8 cellular contexts compared by ENCODE assay signal in genomic region chr6:137234505-137234863, GRCh38. TPM values are rescaled to one million over a fixed set of nuclear protein-coding genes. Genes with fewer than 3 reads are reported as not detected.
A peak's percentile ranks its signal among the peaks of the same experiment; 100 is the strongest.
DNase-seq lines count a peak whose midpoint lies in the region; ATAC-seq and TF ChIP-seq lines count a peak whose summit lies in the region.

No MANE protein-coding gene starts in this region.

- intact Hi-C loops in activated CD8-positive, alpha-beta T cell treated with anti-CD3 and anti-CD28 coated beads for 36 hours (cut with micrococcal nuclease): no loop called here
- intact Hi-C loops in posterior vena cava (cut with DNase I): no loop called here

- no peaks in the 10 kb centered on the region for H4K20me1 ChIP-seq in SK-N-SH (ENCODE audit: insufficient read depth)

- TF ChIP-seq EP300 in SK-N-SH (IDR thresholded peaks at IDR 0.05; ENCODE audit: borderline replicate concordance in 1 of 2, low read depth in 1 of 2, low read length in 1 of 2): no peak

- peaks cover 48% of the 10 kb centered on the region for H3K4me1 Mint-ChIP-seq in activated CD8-positive, alpha-beta T cell treated with anti-CD3 and anti-CD28 coated beads for 36 hours (ENCODE audit: low read depth)
- peaks cover 49 to 64% of the 10 kb centered on the region in 2 donors for H3K4me1 Mint-ChIP-seq in natural killer cell treated with Interleukin-12 subunit alpha and Interleukin-12 subunit beta and Interleukin-15 and Interleukin-18, amount 100 ng/mL, for 72 hours (ENCODE audit: low read depth in 2 of 2)

- TF ChIP-seq RAD21 in SK-N-SH (IDR thresholded peaks at IDR 0.05; ENCODE audit: low read length): no peak

- H3K4me3 Mint-ChIP-seq in activated CD8-positive, alpha-beta T cell treated with anti-CD3 and anti-CD28 coated beads for 36 hours: peak overlapping the region; percentile 24
- H3K4me3 Mint-ChIP-seq in natural killer cell treated with Interleukin-12 subunit alpha and Interleukin-12 subunit beta and Interleukin-15 and Interleukin-18, amount 100 ng/mL, for 72 hours: peak overlapping the region; percentile 67

- no peaks in the 10 kb centered on the region for H3K36me3 ChIP-seq in SK-N-SH (replicated peaks in 1 of 2; ENCODE audit: control insufficient read depth in 1 of 2, insufficient read depth in 2 of 2, low read length in 1 of 2)

- POLR2A ChIA-PET in activated CD8-positive, alpha-beta T cell treated with anti-CD3 and anti-CD28 coated beads for 36 hours (lab: Charles Lee): no interaction called here
- POLR2A ChIA-PET in SK-N-SH (lab: Yijun Ruan, JAX): no interaction called here

- no peak overlapping the region for H3K27ac ChIP-seq in SK-N-SH (ENCODE audit: low read depth in 2 of 2, low read length in 1 of 2)

- peaks cover 5% of the 10 kb centered on the region for H3K9me3 Mint-ChIP-seq in activated CD8-positive, alpha-beta T cell treated with anti-CD3 and anti-CD28 coated beads for 36 hours
- H3K9me3 Mint-ChIP-seq in natural killer cell treated with Interleukin-12 subunit alpha and Interleukin-12 subunit beta and Interleukin-15 and Interleukin-18, amount 100 ng/mL, for 72 hours: peaks cover 6% of the 10 kb centered on the region

- H2AFZ ChIP-seq in SK-N-SH (ENCODE audit: low read depth): no peak overlapping the region

- no peaks in the 10 kb centered on the region for H3K4me1 ChIP-seq in SK-N-SH (ENCODE audit: control insufficient read depth in 1 of 2, insufficient read depth in 2 of 2, low read depth in 1 of 2, low read length in 1 of 2)

- 31% methylated on average over 4 of the region's 4 CpGs for WGBS in SK-N-SH (ENCODE audit: low lambda C conversion rate)

- H3K27me3 ChIP-seq in SK-N-SH (ENCODE audit: insufficient read depth): no peaks in the 10 kb centered on the region

- no peaks in the 10 kb centered on the region for H3K9me3 ChIP-seq in SK-N-SH

- H3F3A ChIP-seq in SK-N-SH (replicated peaks; ENCODE audit: insufficient read depth): no peaks in the 10 kb centered on the region

- no peaks in the 10 kb centered on the region for H3K9me2 ChIP-seq in SK-N-SH

- peaks cover 5% of the 10 kb centered on the region for H3K27me3 Mint-ChIP-seq in activated CD8-positive, alpha-beta T cell treated with anti-CD3 and anti-CD28 coated beads for 36 hours
- H3K27me3 Mint-ChIP-seq in natural killer cell treated with Interleukin-12 subunit alpha and Interleukin-12 subunit beta and Interleukin-15 and Interleukin-18, amount 100 ng/mL, for 72 hours: no peaks in the 10 kb centered on the region

- no peaks in the 10 kb centered on the region for H3K36me3 Mint-ChIP-seq in activated CD8-positive, alpha-beta T cell treated with anti-CD3 and anti-CD28 coated beads for 36 hours (ENCODE audit: low read depth)
- H3K36me3 Mint-ChIP-seq in natural killer cell treated with Interleukin-12 subunit alpha and Interleukin-12 subunit beta and Interleukin-15 and Interleukin-18, amount 100 ng/mL, for 72 hours: peaks cover 7% of the 10 kb centered on the region

- peak overlapping the region; percentile 18 for H3K27ac Mint-ChIP-seq in activated CD8-positive, alpha-beta T cell treated with anti-CD3 and anti-CD28 coated beads for 36 hours
- peak overlapping the region; percentile 36 to 74 for H3K27ac Mint-ChIP-seq in natural killer cell treated with Interleukin-12 subunit alpha and Interleukin-12 subunit beta and Interleukin-15 and Interleukin-18, amount 100 ng/mL, for 72 hours

- no peak overlapping the region for H3K9ac ChIP-seq in SK-N-SH

- CTCF ChIA-PET in activated CD8-positive, alpha-beta T cell treated with anti-CD3 and anti-CD28 coated beads for 36 hours (lab: Charles Lee): interaction anchor here (1.2 kb wide), 1 partner anchor 10 kb away, joined by 3 read pairs; no protein-coding TSS in a partner anchor
- CTCF ChIA-PET in SK-N-SH (lab: Yijun Ruan, JAX): interaction anchor here (1.0 kb wide), 1 partner anchor 10 kb away, joined by 3 read pairs; no protein-coding TSS in a partner anchor

- H3K4me2 ChIP-seq in SK-N-SH: no peak overlapping the region

- ATAC-seq in GM19023 (IDR thresholded peaks at IDR 0.05; ENCODE audit: unreplicated experiment) (peak; percentile 52), HG03354 (IDR thresholded peaks at IDR 0.05; ENCODE audit: poor library complexity, severe bottlenecking, unreplicated experiment) (peak; percentile 70), left lobe of liver (no peak)
- peak; percentile 82 for ATAC-seq in activated CD8-positive, alpha-beta T cell treated with anti-CD3 and anti-CD28 coated beads for 36 hours
- peak; percentile 66 to 81 for ATAC-seq in natural killer cell treated with Interleukin-12 subunit alpha and Interleukin-12 subunit beta and Interleukin-15 and Interleukin-18, amount 100 ng/mL, for 72 hours

- TF ChIP-seq CTCF in activated CD8-positive, alpha-beta T cell treated with anti-CD3 and anti-CD28 coated beads for 36 hours (IDR thresholded peaks at IDR 0.05): no peak
- no peak for TF ChIP-seq CTCF in SK-N-SH (IDR thresholded peaks at IDR 0.05)

- no peak overlapping the region for H3K4me3 ChIP-seq in SK-N-SH (ENCODE audit: low read depth in 2 of 2, low read length in 1 of 2)

- no peaks in the 10 kb centered on the region for H3K79me2 ChIP-seq in SK-N-SH (ENCODE audit: insufficient read depth)

- peak; percentile 40 for DNase-seq in activated CD8-positive, alpha-beta T cell treated with anti-CD3 and anti-CD28 coated beads for 36 hours
- no peak for DNase-seq in natural killer cell treated with Interleukin-12 subunit alpha and Interleukin-12 subunit beta and Interleukin-15 and Interleukin-18, amount 100 ng/mL, for 72 hours (ENCODE audit: low spot score)
- DNase-seq in SK-N-SH (no peak), inferior parietal cortex (ENCODE audit: extremely low spot score) (no peak), left lobe of liver (ENCODE audit: low spot score) (no peak), posterior vena cava (ENCODE audit: low spot score) (no peak)

TF ChIP-seq in SK-N-SH, 30 proteins besides CTCF, POLR2A, EP300 and RAD21:
- TF ChIP-seq, protein P1, sequence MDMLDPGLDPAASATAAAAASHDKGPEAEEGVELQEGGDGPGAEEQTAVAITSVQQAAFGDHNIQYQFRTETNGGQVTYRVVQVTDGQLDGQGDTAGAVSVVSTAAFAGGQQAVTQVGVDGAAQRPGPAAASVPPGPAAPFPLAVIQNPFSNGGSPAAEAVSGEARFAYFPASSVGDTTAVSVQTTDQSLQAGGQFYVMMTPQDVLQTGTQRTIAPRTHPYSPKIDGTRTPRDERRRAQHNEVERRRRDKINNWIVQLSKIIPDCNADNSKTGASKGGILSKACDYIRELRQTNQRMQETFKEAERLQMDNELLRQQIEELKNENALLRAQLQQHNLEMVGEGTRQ (IDR thresholded peaks at IDR 0.05; ENCODE audit: borderline replicate concordance, low read depth, low read length): no peak
- TF ChIP-seq RXRA (IDR thresholded peaks at IDR 0.05; ENCODE audit: borderline replicate concordance, low read depth) (no peak), CHD2 (IDR thresholded peaks at IDR 0.05; ENCODE audit: low read length, partially characterized antibody) (no peak), TEAD4 (IDR thresholded peaks at IDR 0.05; ENCODE audit: borderline replicate concordance, insufficient read depth) (no peak), PBX3 (IDR thresholded peaks at IDR 0.05) (no peak), GATA2 (CRISPR knock-in tag; IDR thresholded peaks at IDR 0.05) (no peak), TCF12 (IDR thresholded peaks at IDR 0.05) (no peak)
- TF ChIP-seq, protein P2, sequence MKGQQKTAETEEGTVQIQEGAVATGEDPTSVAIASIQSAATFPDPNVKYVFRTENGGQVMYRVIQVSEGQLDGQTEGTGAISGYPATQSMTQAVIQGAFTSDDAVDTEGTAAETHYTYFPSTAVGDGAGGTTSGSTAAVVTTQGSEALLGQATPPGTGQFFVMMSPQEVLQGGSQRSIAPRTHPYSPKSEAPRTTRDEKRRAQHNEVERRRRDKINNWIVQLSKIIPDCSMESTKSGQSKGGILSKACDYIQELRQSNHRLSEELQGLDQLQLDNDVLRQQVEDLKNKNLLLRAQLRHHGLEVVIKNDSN (IDR thresholded peaks at IDR 0.05; ENCODE audit: borderline replicate concordance, low read depth): no peak

RNA-seq across cellular contexts. Expression of gene IFNGR1, which starts 15.3 kb away (rescaled TPM):
- 10 to 100 TPM; 25.6 to 26.8 TPM for total RNA-seq in activated CD8-positive, alpha-beta T cell treated with anti-CD3 and anti-CD28 coated beads for 36 hours
- total RNA-seq in natural killer cell treated with Interleukin-12 subunit alpha and Interleukin-12 subunit beta and Interleukin-15 and Interleukin-18, amount 100 ng/mL, for 72 hours: 10 to 100 TPM; 19.8 to 31.9 TPM
- 11.5 and 16.7 TPM in 2 replicates for polyA plus RNA-seq in SK-N-SH (2012; rRNA removed)
- 18.5 and 18.7 TPM in 2 replicates for polyA plus RNA-seq in SK-N-SH (2012; cell fraction: cytosol; rRNA removed)
- 4.7 and 14.5 TPM in 2 replicates for polyA plus RNA-seq in SK-N-SH (2012; cell fraction: nucleus; rRNA removed)
- total RNA-seq in left lobe of liver (23.0 TPM), posterior vena cava (10 to 100 TPM; 71.4 to 72.7 TPM)
